In genomic region chrX:80573275-80573674, GRCh38 we compare ENCODE assay signal across 36 cellular contexts.
"Had no signal": no experiment of that assay in that cellular context is flagged by ENCODE, and none has a peak within 500 bp of the region (broad histone marks: within the 10 kb centered on the region; RNA-seq: fewer than 3 reads in every experiment).

No MANE protein-coding gene starts in this region.

- H3K4me3 Mint-ChIP-seq: activated naive CD4-positive, alpha-beta T cell treated with anti-CD3 and anti-CD28 coated beads for 36 hours; activated naive CD4-positive, alpha-beta T cell treated with anti-CD3 and anti-CD28 coated beads, Interleukin-2, amount 10 ng/mL, durations not matched to agents 7 days and 5 days; activated naive CD4-positive, alpha-beta T cell treated with anti-CD3 and anti-CD28 coated beads, Interleukin-2, amount 50 U/mL, for 24 hours; activated naive CD8-positive, alpha-beta T cell; activated naive CD8-positive, alpha-beta T cell treated with anti-CD3 and anti-CD28 coated beads for 36 hours; activated naive CD8-positive, alpha-beta T cell treated with anti-CD3 and anti-CD28 coated beads, Interleukin-2, amount 10 ng/mL, durations not matched to agents 7 days and 5 days; activated naive CD8-positive, alpha-beta T cell treated with anti-CD3 and anti-CD28 coated beads, Interleukin-2, amount 50 U/mL, for 24 hours; activated T-cell treated with anti-CD3 and anti-CD28 coated beads, Interleukin-2, amount 50 U/mL, for 24 hours; activated T-cell treated with anti-CD3 and anti-CD28 coated beads, Interleukin-2, amount 50 U/mL, for 4 hours; activated T-cell treated with anti-CD3 and anti-CD28 coated beads, Interleukin-2, amount 50 U/mL, for 72 hours; activated T-helper 1 cell treated with anti-CD3 and anti-CD28 coated beads, Interleukin-12 subunit alpha, Interleukin-12 subunit beta, Interleukin-2, Interleukin-4 antibody, amounts not matched to agents 30 ng/mL and 10 ng/mL and 1 ng/mL, durations not matched to agents 14 hours and 24 hours and 36 hours; activated T-helper 17 cell treated with anti-CD3 and anti-CD28 coated beads, Interleukin-2, amount 50 U/mL, for 72 hours; brain; central memory CD8-positive, alpha-beta T cell had no signal

- H3K4me1 ChIP-seq: adrenal gland, ascending aorta, body of pancreas, breast epithelium had no signal

- ATAC-seq: activated naive CD4-positive, alpha-beta T cell treated with anti-CD3 and anti-CD28 coated beads, Interleukin-2, amount 50 U/mL, for 72 hours; activated naive CD8-positive, alpha-beta T cell treated with anti-CD3 and anti-CD28 coated beads, Interleukin-2, amount 50 U/mL, for 24 hours; activated T-cell treated with anti-CD3 and anti-CD28 coated beads, Interleukin-2, amount 50 U/mL, for 4 hours; activated T-cell treated with anti-CD3 and anti-CD28 coated beads, Interleukin-2, amount 50 U/mL, for 72 hours; activated T-helper 17 cell treated with anti-CD3 and anti-CD28 coated beads, Interleukin-2, amount 50 U/mL, for 72 hours; body of pancreas had no signal

- H3K9me3 Mint-ChIP-seq: activated naive CD4-positive, alpha-beta T cell treated with anti-CD3 and anti-CD28 coated beads for 36 hours; activated naive CD4-positive, alpha-beta T cell treated with anti-CD3 and anti-CD28 coated beads, Interleukin-2, amount 50 U/mL, for 24 hours; activated naive CD8-positive, alpha-beta T cell treated with anti-CD3 and anti-CD28 coated beads for 36 hours; activated T-cell treated with anti-CD3 and anti-CD28 coated beads, Interleukin-2, amount 50 U/mL, for 24 hours; activated T-helper 17 cell treated with anti-CD3 and anti-CD28 coated beads, Interleukin-2, amount 50 U/mL, for 72 hours had no signal

- H3K4me1 Mint-ChIP-seq: activated naive CD4-positive, alpha-beta T cell treated with anti-CD3 and anti-CD28 coated beads, Interleukin-2, amount 10 ng/mL, durations not matched to agents 7 days and 5 days; activated naive CD4-positive, alpha-beta T cell treated with anti-CD3 and anti-CD28 coated beads, Interleukin-2, amount 50 U/mL, for 24 hours; activated naive CD8-positive, alpha-beta T cell treated with anti-CD3 and anti-CD28 coated beads for 36 hours; activated naive CD8-positive, alpha-beta T cell treated with anti-CD3 and anti-CD28 coated beads, Interleukin-2, amount 10 ng/mL, durations not matched to agents 7 days and 5 days; activated naive CD8-positive, alpha-beta T cell treated with anti-CD3 and anti-CD28 coated beads, Interleukin-2, amount 50 U/mL, for 24 hours; activated T-helper 17 cell treated with anti-CD3 and anti-CD28 coated beads, Interleukin-2, amount 50 U/mL, for 72 hours; brain; central memory CD8-positive, alpha-beta T cell had no signal

- H3K27ac Mint-ChIP-seq: activated naive CD4-positive, alpha-beta T cell treated with anti-CD3 and anti-CD28 coated beads for 36 hours; activated naive CD4-positive, alpha-beta T cell treated with anti-CD3 and anti-CD28 coated beads, Interleukin-2, amount 10 ng/mL, durations not matched to agents 7 days and 5 days; activated naive CD4-positive, alpha-beta T cell treated with anti-CD3 and anti-CD28 coated beads, Interleukin-2, amount 50 U/mL, for 24 hours; activated naive CD4-positive, alpha-beta T cell treated with anti-CD3 and anti-CD28 coated beads, Interleukin-2, amount 50 U/mL, for 72 hours; activated naive CD8-positive, alpha-beta T cell; activated naive CD8-positive, alpha-beta T cell treated with anti-CD3 and anti-CD28 coated beads for 36 hours; activated naive CD8-positive, alpha-beta T cell treated with anti-CD3 and anti-CD28 coated beads, Interleukin-2, amount 10 ng/mL, durations not matched to agents 7 days and 5 days; activated naive CD8-positive, alpha-beta T cell treated with anti-CD3 and anti-CD28 coated beads, Interleukin-2, amount 50 U/mL, for 24 hours; activated T-cell treated with anti-CD3 and anti-CD28 coated beads, Interleukin-2, amount 50 U/mL, for 24 hours; activated T-cell treated with anti-CD3 and anti-CD28 coated beads, Interleukin-2, amount 50 U/mL, for 72 hours; activated T-helper 1 cell treated with anti-CD3 and anti-CD28 coated beads, Interleukin-12 subunit alpha, Interleukin-12 subunit beta, Interleukin-2, Interleukin-4 antibody, amounts not matched to agents 30 ng/mL and 10 ng/mL and 1 ng/mL, durations not matched to agents 14 hours and 24 hours and 36 hours; activated T-helper 17 cell treated with anti-CD3 and anti-CD28 coated beads, Interleukin-2, amount 50 U/mL, for 72 hours; activated T-helper 2 cell treated with anti-CD3 and anti-CD28 coated beads, Interferon-gamma antibody, Interleukin-2, Interleukin-4, amounts not matched to agents 10 μg/mL and 5 μg/mL and 100 μg/mL, durations not matched to agents 14 hours and 24 hours and 36 hours; brain had no signal

- H3K4me3 ChIP-seq: adrenal gland, ascending aorta, body of pancreas, breast epithelium, cardiac muscle cell had no signal

- DNase-seq: activated effector memory CD4-positive, alpha-beta T cell treated with anti-CD3 and anti-CD28 coated beads, Interleukin-2, amount 50 U/mL, for 16 hours; activated effector memory CD4-positive, alpha-beta T cell treated with Interleukin-2 at 50 U/mL for 16 hours; activated naive CD4-positive, alpha-beta T cell; activated naive CD4-positive, alpha-beta T cell treated with anti-CD3 and anti-CD28 coated beads for 36 hours; activated naive CD4-positive, alpha-beta T cell treated with anti-CD3 and anti-CD28 coated beads, Interleukin-2, amount 10 ng/mL, durations not matched to agents 7 days and 5 days; activated naive CD4-positive, alpha-beta T cell treated with anti-CD3 and anti-CD28 coated beads, Interleukin-2, amount 50 U/mL, for 16 hours; activated naive CD4-positive, alpha-beta T cell treated with Interleukin-2 at 50 U/mL for 16 hours; activated naive CD8-positive, alpha-beta T cell treated with anti-CD3 and anti-CD28 coated beads for 36 hours; activated naive CD8-positive, alpha-beta T cell treated with anti-CD3 and anti-CD28 coated beads, Interleukin-2, amount 10 ng/mL, durations not matched to agents 7 days and 5 days; activated naive CD8-positive, alpha-beta T cell treated with anti-CD3 and anti-CD28 coated beads, Interleukin-2, amount 50 U/mL, for 24 hours; activated T-cell treated with anti-CD3 and anti-CD28 coated beads for 4 hours; activated T-cell treated with anti-CD3 and anti-CD28 coated beads, Interleukin-2, amount 50 U/mL, for 1 hour; activated T-cell treated with anti-CD3 and anti-CD28 coated beads, Interleukin-2, amount 50 U/mL, for 24 hours; activated T-cell treated with anti-CD3 and anti-CD28 coated beads, Interleukin-2, amount 50 U/mL, for 4 hours; activated T-cell treated with anti-CD3 and anti-CD28 coated beads, Interleukin-2, amount 50 U/mL, for 48 hours; activated T-cell treated with anti-CD3 and anti-CD28 coated beads, Interleukin-2, amount 50 U/mL, for 72 hours; adrenal gland; amniotic stem cell; amygdala; anterior cingulate cortex; body of pancreas; brain microvascular endothelial cell; caudate nucleus; central memory CD4-positive, alpha-beta T cell; cerebellar nuclear complex had no signal

- H3K27ac ChIP-seq: adrenal gland, ascending aorta, body of pancreas, brain microvascular endothelial cell, breast epithelium, cardiac muscle cell had no signal

- H3K36me3 ChIP-seq: adrenal gland, ascending aorta, brain microvascular endothelial cell, breast epithelium, cardiac muscle cell had no signal

- H3K27me3 Mint-ChIP-seq: activated naive CD4-positive, alpha-beta T cell treated with anti-CD3 and anti-CD28 coated beads, Interleukin-2, amount 10 ng/mL, durations not matched to agents 7 days and 5 days; activated naive CD4-positive, alpha-beta T cell treated with anti-CD3 and anti-CD28 coated beads, Interleukin-2, amount 50 U/mL, for 24 hours; activated naive CD8-positive, alpha-beta T cell; activated naive CD8-positive, alpha-beta T cell treated with anti-CD3 and anti-CD28 coated beads for 36 hours; activated naive CD8-positive, alpha-beta T cell treated with anti-CD3 and anti-CD28 coated beads, Interleukin-2, amount 50 U/mL, for 24 hours; activated T-helper 17 cell treated with anti-CD3 and anti-CD28 coated beads, Interleukin-2, amount 50 U/mL, for 72 hours; brain; central memory CD8-positive, alpha-beta T cell had no signal

- H3K36me3 Mint-ChIP-seq: activated naive CD4-positive, alpha-beta T cell treated with anti-CD3 and anti-CD28 coated beads, Interleukin-2, amount 10 ng/mL, durations not matched to agents 7 days and 5 days; activated naive CD4-positive, alpha-beta T cell treated with anti-CD3 and anti-CD28 coated beads, Interleukin-2, amount 50 U/mL, for 24 hours; activated naive CD4-positive, alpha-beta T cell treated with anti-CD3 and anti-CD28 coated beads, Interleukin-2, amount 50 U/mL, for 72 hours; activated naive CD8-positive, alpha-beta T cell; activated naive CD8-positive, alpha-beta T cell treated with anti-CD3 and anti-CD28 coated beads for 36 hours; activated naive CD8-positive, alpha-beta T cell treated with anti-CD3 and anti-CD28 coated beads, Interleukin-2, amount 10 ng/mL, durations not matched to agents 7 days and 5 days; brain had no signal

- H3K9me3 ChIP-seq: adrenal gland, ascending aorta, body of pancreas, breast epithelium had no signal
